Comparison of ENCODE assay signal across 8 cellular contexts in genomic region chr1:92080128-92080985, GRCh38. TPM values are rescaled to one million over a fixed set of nuclear protein-coding genes. Genes with fewer than 3 reads are reported as not detected.
DNase-seq lines count a peak whose midpoint lies in the region; ATAC-seq and TF ChIP-seq lines count a peak whose summit lies in the region.

Gene BTBD8, plus strand, starts transcription at chr1:92080345. Its CDS starts 227 bp downstream, at chr1:92080572.

- H3K4me3 ChIP-seq in endodermal cell (ENCODE audit: low read length) (peak within 1 kb of the TSS; percentile 94), mesodermal cell (ENCODE audit: extremely low read depth, insufficient read depth, low read length, poor library complexity, severe bottlenecking) (peak within 1 kb of the TSS; percentile 56)

- peak within 1 kb of the TSS; percentile 98 for H3K27ac Mint-ChIP-seq in endodermal cell

- no peaks in the 10 kb centered on the region for H3K27me3 ChIP-seq in endodermal cell (ENCODE audit: control insufficient read depth, insufficient read depth, low read length, poor library complexity, severe bottlenecking)

- H3K9me3 Mint-ChIP-seq in endodermal cell, result peaks cover 15% of the 10 kb centered on the region

- H3K4me3 Mint-ChIP-seq in endodermal cell, result peak within 1 kb of the TSS; percentile 90

- H3K36me3 ChIP-seq in endodermal cell (ENCODE audit: control insufficient read depth, insufficient read depth, low read length) (no peaks in the 10 kb centered on the region), mesodermal cell (ENCODE audit: control insufficient read depth, insufficient read depth, low read length) (no peaks in the 10 kb centered on the region)

- peak; percentile 35 for TF ChIP-seq CTCF in endodermal cell (conservative IDR thresholded peaks at IDR 0.05)

- peak; percentile 96 for ATAC-seq in GM21360 (IDR thresholded peaks at IDR 0.05; ENCODE audit: unreplicated experiment)

- WGBS in endodermal cell (ENCODE audit: insufficient coverage in 1 of 2, insufficient read length in 1 of 2), 2 experiments, result 1% methylated on average over 38 to 55 of the region's 55 CpGs
- 2% methylated on average over 42 to 44 of the region's 55 CpGs for WGBS in mesodermal cell (ENCODE audit: insufficient coverage in 2 of 2), 2 experiments

- H3K9me3 ChIP-seq in endodermal cell (ENCODE audit: control insufficient read depth, low read length) (peaks cover 9% of the 10 kb centered on the region), mesodermal cell (ENCODE audit: control insufficient read depth, low read length) (no peaks in the 10 kb centered on the region)

- H3K4me1 ChIP-seq in endodermal cell (ENCODE audit: control insufficient read depth, insufficient read depth, low read length) (no peaks in the 10 kb centered on the region), mesodermal cell (ENCODE audit: control insufficient read depth, insufficient read depth, low read length, poor library complexity, severe bottlenecking) (peaks cover 2% of the 10 kb centered on the region)

- H3K27ac ChIP-seq in endodermal cell (ENCODE audit: low read depth, low read length) (peak within 1 kb of the TSS; percentile 17), mesodermal cell (ENCODE audit: low read depth, low read length, severe bottlenecking) (peak within 1 kb of the TSS; percentile 20)

- peaks cover 19% of the 10 kb centered on the region for H3K36me3 Mint-ChIP-seq in endodermal cell (ENCODE audit: low read depth)

- no peaks in the 10 kb centered on the region for H3K27me3 Mint-ChIP-seq in endodermal cell (ENCODE audit: insufficient read depth)

- DNase-seq in CMK (ENCODE audit: low read depth), result peak; percentile 62
- peak; percentile 59 for DNase-seq in HS-5 (ENCODE audit: low read depth)
- DNase-seq in NOMO-1 treated with dmso at 0.1 percent for 144 hours (lab: John Stamatoyannopoulos, UW; ENCODE audit: unreplicated experiment), result peak; percentile 89
- DNase-seq in activated CD8-positive, alpha-beta memory T cell treated with anti-CD3 and anti-CD28 coated beads, Interleukin-2, amount 50 U/mL, for 1 hour (ENCODE audit: extremely low read depth), result peak; percentile 67
- peak; percentile 98 for DNase-seq in endodermal cell
- DNase-seq in stimulated activated CD8-positive, alpha-beta memory T cell treated with anti-CD3 and anti-CD28 coated beads, Interleukin-15, amount 100 ng/mL, for 1 hour (ENCODE audit: low read depth), result peak; percentile 78

- no peaks in the 10 kb centered on the region for H3K4me1 Mint-ChIP-seq in endodermal cell

- H3K9ac ChIP-seq in endodermal cell (ENCODE audit: extremely low read depth, low read length, poor library complexity, severe bottlenecking), result peak within 1 kb of the TSS; percentile 71

RNA-seq across cellular contexts. Expression of gene BTBD8, which starts in this region (rescaled TPM):
- total RNA-seq in endodermal cell, result 1 to 10 TPM; 6.8 to 8.1 TPM
- 3.9 TPM for polyA plus RNA-seq in endodermal cell (2013, experiment 1 of 2)
- 3.3 TPM for polyA plus RNA-seq in endodermal cell (2013, experiment 2 of 2)
- polyA plus RNA-seq in mesodermal cell (2013, experiment 1 of 2), result 3.4 TPM
- 4.0 TPM for polyA plus RNA-seq in mesodermal cell (2013, experiment 2 of 2)

Comparison
In these comparisons a context has a peak if more than half of its experiments do, and no peak if none do; other contexts are left out.
1. Peak in every context shown above with its lines: DNase-seq, ATAC-seq, H3K4me3 ChIP-seq and H3K27ac ChIP-seq.